8 cellular contexts compared by ENCODE assay signal in genomic region chr11:96341237-96342130, GRCh38. TPM values are rescaled to one million over a fixed set of nuclear protein-coding genes. Genes with fewer than 3 reads are reported as not detected.
DNase-seq lines count a peak whose midpoint lies in the region; TF ChIP-seq lines count a peak whose summit lies in the region.

No MANE protein-coding gene starts in this region.

- H3K4me3 ChIP-seq in BJ (ENCODE audit: low read depth, low read length) (peak overlapping the region; percentile 74), KMS-11 (IDR thresholded peaks at IDR 0.05; ENCODE audit: insufficient read depth, low read depth, low read length) (no peak overlapping the region)

- peak overlapping the region; percentile 88 for H2AFZ ChIP-seq in KMS-11 (ENCODE audit: low read depth)

- DNase-seq in BJ (ENCODE audit: low read depth) (no peak), GM20000 (ENCODE audit: low spot score) (peak; percentile 59), mesenteric fat pad (ENCODE audit: low spot score) (peak; percentile 90), NCI-H446 treated with DMSO at 0.1 percent for 48 hours (lab: John Stamatoyannopoulos, UW) (no peak)
- peak; percentile 51 to 60 for DNase-seq in activated CD4-positive, alpha-beta T cell treated with anti-CD3 and anti-CD28 coated beads, Interleukin-2, amount 50 U/mL, for 4 hours
- DNase-seq in effector CD4-positive, alpha-beta T cell = peak; percentile 64
- peak; percentile 40 to 44 for DNase-seq in stimulated activated CD8-positive, alpha-beta memory T cell treated with anti-CD3 and anti-CD28 coated beads, Interleukin-7, amount 100 ng/mL, for 1 hour (ENCODE audit: low read depth in 2 of 2)

- H3K9ac ChIP-seq in KMS-11 = no peak overlapping the region; the same call in 1 of the 2 replicates

- no peaks in the 10 kb centered on the region for H4K20me1 ChIP-seq in KMS-11 (ENCODE audit: insufficient read depth)

- H3K79me2 ChIP-seq in KMS-11 (ENCODE audit: insufficient read depth, low read depth) = no peaks in the 10 kb centered on the region

- H3K27ac ChIP-seq in KMS-11 = no peak overlapping the region

- H3K4me2 ChIP-seq in KMS-11 = peak overlapping the region; percentile 78

- TF ChIP-seq CTCF in BJ (IDR thresholded peaks at IDR 0.05; ENCODE audit: insufficient read depth, low read depth, low read length) (peak; percentile 76), GM20000 (IDR thresholded peaks at IDR 0.05; ENCODE audit: extremely low read depth, missing control alignments) (peak; percentile 61), KMS-11 (conservative IDR thresholded peaks at IDR 0.05; ENCODE audit: low read depth, low read length) (peak; percentile 24; the same call in 1 of the 2 replicates)

- POLR2A ChIA-PET in BJ (lab: Charles Lee) = interaction anchor here (0.6 to 0.7 kb wide), 2 partner anchors 34 to 98 kb away, joined by 4 to 6 read pairs; no protein-coding TSS in a partner anchor

- H3K27me3 ChIP-seq in BJ (ENCODE audit: control insufficient read depth, insufficient read depth, low read length) = no peaks in the 10 kb centered on the region
- H3K27me3 ChIP-seq in KMS-11 (ENCODE audit: insufficient read depth, low read depth) = no peaks in the 10 kb centered on the region

- H3K4me1 ChIP-seq in KMS-11 (ENCODE audit: low read depth, poor library complexity, severe bottlenecking) = peaks cover 52% of the 10 kb centered on the region

- CTCF ChIA-PET in BJ (lab: Yijun Ruan, JAX) = interaction anchor here (0.6 to 4.5 kb wide), 41 partner anchors 9 to 552 kb away, joined by 3 to 46 read pairs (median 4); partner anchors contain the start of gene FAM76B

- H3K36me3 ChIP-seq in BJ (ENCODE audit: control insufficient read depth, insufficient read depth, low read length) (no peaks in the 10 kb centered on the region), KMS-11 (ENCODE audit: insufficient read depth) (no peaks in the 10 kb centered on the region)

RNA-seq across cellular contexts. Expression of gene MAML2, which starts 1.5 kb away (rescaled TPM):
- 20.5 and 22.0 TPM in 2 replicates for polyA plus RNA-seq in BJ (2011; rRNA removed)
- polyA minus RNA-seq in BJ (2011; rRNA and poly(A)+ RNA removed) = 32.1 and 44.8 TPM in 2 replicates
- total RNA-seq in mesenteric fat pad = 19.9 TPM

RNA-seq across cellular contexts. Expression of gene CCDC82, which starts 48.2 kb away (rescaled TPM):
- polyA plus RNA-seq in BJ (2011; rRNA removed) = 4.6 and 10.6 TPM in 2 replicates
- 3.3 and 4.5 TPM in 2 replicates for polyA minus RNA-seq in BJ (2011; rRNA and poly(A)+ RNA removed)
- total RNA-seq in mesenteric fat pad = 29.0 TPM

RNA-seq across cellular contexts. Expression of gene JRKL, which starts 48.3 kb away (rescaled TPM):
- 2.9 and 6.8 TPM in 2 replicates for polyA plus RNA-seq in BJ (2011; rRNA removed)
- polyA minus RNA-seq in BJ (2011; rRNA and poly(A)+ RNA removed) = 1.6 and 2.7 TPM in 2 replicates
- 7.5 TPM for total RNA-seq in mesenteric fat pad

Comparison
In these comparisons a context has a peak if more than half of its experiments do, and no peak if none do; other contexts are left out.
1. DNase-seq: peak in GM20000 (single experiment), activated CD4-positive, alpha-beta T cell treated with anti-CD3 and anti-CD28 coated beads, Interleukin-2, amount 50 U/mL, for 4 hours (2 of 2), effector CD4-positive, alpha-beta T cell (single experiment), mesenteric fat pad (single experiment) and stimulated activated CD8-positive, alpha-beta memory T cell treated with anti-CD3 and anti-CD28 coated beads, Interleukin-7, amount 100 ng/mL, for 1 hour (2 of 2); none in BJ (single experiment) and NCI-H446 treated with DMSO at 0.1 percent for 48 hours (single experiment).
2. CTCF ChIP-seq: peak in every context shown above with its lines; median percentile 76 in BJ; 61 in GM20000; 24 in KMS-11.